2 cellular contexts compared by ENCODE assay signal in the genomic region with DNA sequence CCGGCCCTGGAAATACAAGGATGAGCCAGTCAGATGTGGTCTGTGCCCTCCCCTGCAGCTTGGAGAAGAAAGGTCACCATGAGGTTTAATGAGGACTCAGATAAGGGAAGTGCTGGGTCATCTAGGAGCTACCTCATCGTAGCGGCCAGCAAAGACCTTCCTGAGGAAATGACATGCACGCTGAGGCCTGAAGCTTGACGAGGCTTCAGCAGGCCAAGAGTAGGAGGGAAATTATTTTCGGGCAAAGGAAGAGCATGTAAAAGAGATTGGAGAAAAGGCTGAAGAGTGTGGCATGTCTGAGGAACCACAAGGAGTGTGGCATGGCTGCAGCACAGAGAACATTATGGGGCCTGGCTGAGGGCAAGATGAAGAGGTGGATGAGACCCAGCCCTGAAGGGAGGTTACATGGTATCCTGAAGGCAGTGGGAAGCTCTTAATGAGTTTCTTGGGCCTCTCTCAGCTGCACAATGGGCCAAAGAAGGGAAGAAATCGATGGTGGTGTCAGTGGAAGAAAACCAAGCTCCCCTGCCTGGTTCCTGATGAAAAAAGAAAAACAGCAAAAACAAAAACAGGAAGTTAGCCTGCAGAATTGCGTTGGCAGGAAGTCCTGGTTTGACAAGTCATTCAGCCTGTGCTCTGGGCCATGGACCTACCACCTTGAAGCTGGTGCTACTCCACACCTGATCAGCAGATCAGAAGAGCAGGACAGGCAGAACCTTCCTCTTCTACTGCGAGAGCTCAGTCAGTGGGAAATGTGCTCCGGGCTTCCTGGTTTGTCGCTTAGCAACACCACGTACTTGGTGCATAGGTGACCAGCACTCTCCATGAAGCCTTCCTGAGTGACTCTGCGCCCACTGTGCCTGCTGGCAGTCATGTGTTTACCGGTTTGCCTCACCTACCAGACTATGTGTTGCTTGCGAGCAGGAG.
TF ChIP-seq lines count a peak whose summit lies in the region.

No MANE protein-coding gene starts in this region.

TF ChIP-seq in WTC11, 78 proteins besides CTCF, POLR2A, EP300 and RAD21:
- TF ChIP-seq ETV6 (CRISPR knock-in tag; IDR thresholded peaks at IDR 0.05) (no peak), ZNF232 (CRISPR knock-in tag; IDR thresholded peaks at IDR 0.05) (no peak), GABPB1 (CRISPR knock-in tag; IDR thresholded peaks at IDR 0.05) (no peak), NR2C2 (CRISPR knock-in tag; IDR thresholded peaks at IDR 0.05) (no peak), NR1H2 (CRISPR knock-in tag; IDR thresholded peaks at IDR 0.05) (no peak), CREM (CRISPR knock-in tag; IDR thresholded peaks at IDR 0.05) (no peak)
- TF ChIP-seq, protein P1, sequence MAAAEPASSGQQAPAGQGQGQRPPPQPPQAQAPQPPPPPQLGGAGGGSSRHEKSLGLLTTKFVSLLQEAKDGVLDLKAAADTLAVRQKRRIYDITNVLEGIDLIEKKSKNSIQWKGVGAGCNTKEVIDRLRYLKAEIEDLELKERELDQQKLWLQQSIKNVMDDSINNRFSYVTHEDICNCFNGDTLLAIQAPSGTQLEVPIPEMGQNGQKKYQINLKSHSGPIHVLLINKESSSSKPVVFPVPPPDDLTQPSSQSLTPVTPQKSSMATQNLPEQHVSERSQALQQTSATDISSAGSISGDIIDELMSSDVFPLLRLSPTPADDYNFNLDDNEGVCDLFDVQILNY (CRISPR knock-in tag; IDR thresholded peaks at IDR 0.05), result no peak
- TF ChIP-seq, protein P2, sequence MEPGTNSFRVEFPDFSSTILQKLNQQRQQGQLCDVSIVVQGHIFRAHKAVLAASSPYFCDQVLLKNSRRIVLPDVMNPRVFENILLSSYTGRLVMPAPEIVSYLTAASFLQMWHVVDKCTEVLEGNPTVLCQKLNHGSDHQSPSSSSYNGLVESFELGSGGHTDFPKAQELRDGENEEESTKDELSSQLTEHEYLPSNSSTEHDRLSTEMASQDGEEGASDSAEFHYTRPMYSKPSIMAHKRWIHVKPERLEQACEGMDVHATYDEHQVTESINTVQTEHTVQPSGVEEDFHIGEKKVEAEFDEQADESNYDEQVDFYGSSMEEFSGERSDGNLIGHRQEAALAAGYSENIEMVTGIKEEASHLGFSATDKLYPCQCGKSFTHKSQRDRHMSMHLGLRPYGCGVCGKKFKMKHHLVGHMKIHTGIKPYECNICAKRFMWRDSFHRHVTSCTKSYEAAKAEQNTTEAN (CRISPR knock-in tag; IDR thresholded peaks at IDR 0.05), result no peak
- TF ChIP-seq, protein P3, sequence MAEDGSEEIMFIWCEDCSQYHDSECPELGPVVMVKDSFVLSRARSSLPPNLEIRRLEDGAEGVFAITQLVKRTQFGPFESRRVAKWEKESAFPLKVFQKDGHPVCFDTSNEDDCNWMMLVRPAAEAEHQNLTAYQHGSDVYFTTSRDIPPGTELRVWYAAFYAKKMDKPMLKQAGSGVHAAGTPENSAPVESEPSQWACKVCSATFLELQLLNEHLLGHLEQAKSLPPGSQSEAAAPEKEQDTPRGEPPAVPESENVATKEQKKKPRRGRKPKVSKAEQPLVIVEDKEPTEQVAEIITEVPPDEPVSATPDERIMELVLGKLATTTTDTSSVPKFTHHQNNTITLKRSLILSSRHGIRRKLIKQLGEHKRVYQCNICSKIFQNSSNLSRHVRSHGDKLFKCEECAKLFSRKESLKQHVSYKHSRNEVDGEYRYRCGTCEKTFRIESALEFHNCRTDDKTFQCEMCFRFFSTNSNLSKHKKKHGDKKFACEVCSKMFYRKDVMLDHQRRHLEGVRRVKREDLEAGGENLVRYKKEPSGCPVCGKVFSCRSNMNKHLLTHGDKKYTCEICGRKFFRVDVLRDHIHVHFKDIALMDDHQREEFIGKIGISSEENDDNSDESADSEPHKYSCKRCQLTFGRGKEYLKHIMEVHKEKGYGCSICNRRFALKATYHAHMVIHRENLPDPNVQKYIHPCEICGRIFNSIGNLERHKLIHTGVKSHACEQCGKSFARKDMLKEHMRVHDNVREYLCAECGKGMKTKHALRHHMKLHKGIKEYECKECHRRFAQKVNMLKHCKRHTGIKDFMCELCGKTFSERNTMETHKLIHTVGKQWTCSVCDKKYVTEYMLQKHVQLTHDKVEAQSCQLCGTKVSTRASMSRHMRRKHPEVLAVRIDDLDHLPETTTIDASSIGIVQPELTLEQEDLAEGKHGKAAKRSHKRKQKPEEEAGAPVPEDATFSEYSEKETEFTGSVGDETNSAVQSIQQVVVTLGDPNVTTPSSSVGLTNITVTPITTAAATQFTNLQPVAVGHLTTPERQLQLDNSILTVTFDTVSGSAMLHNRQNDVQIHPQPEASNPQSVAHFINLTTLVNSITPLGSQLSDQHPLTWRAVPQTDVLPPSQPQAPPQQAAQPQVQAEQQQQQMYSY (CRISPR knock-in tag; IDR thresholded peaks at IDR 0.05), result no peak
TF ChIP-seq in WTC11: peak in this region for 0.

TF ChIP-seq in H1, 55 proteins besides CTCF, POLR2A, EP300 and RAD21:
- TF ChIP-seq, protein P4, sequence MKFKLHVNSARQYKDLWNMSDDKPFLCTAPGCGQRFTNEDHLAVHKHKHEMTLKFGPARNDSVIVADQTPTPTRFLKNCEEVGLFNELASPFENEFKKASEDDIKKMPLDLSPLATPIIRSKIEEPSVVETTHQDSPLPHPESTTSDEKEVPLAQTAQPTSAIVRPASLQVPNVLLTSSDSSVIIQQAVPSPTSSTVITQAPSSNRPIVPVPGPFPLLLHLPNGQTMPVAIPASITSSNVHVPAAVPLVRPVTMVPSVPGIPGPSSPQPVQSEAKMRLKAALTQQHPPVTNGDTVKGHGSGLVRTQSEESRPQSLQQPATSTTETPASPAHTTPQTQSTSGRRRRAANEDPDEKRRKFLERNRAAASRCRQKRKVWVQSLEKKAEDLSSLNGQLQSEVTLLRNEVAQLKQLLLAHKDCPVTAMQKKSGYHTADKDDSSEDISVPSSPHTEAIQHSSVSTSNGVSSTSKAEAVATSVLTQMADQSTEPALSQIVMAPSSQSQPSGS (IDR thresholded peaks at IDR 0.05; ENCODE audit: low read length), result no peak
- TF ChIP-seq FOSL1 (IDR thresholded peaks at IDR 0.05; ENCODE audit: insufficient read depth, low read depth, low read length) (no peak), SIRT6 (IDR thresholded peaks at IDR 0.05; ENCODE audit: low read length) (no peak), PHF8 (conservative IDR thresholded peaks at IDR 0.05; ENCODE audit: low read depth, low read length) (no peak), KDM5A (IDR thresholded peaks at IDR 0.05; ENCODE audit: low read length) (no peak), RNF2 (IDR thresholded peaks at IDR 0.05; ENCODE audit: borderline replicate concordance, low read depth, low read length, missing control alignments, poor library complexity, severe bottlenecking) (no peak), EZH2 (IDR thresholded peaks at IDR 0.05; ENCODE audit: low read depth, low read length, severe bottlenecking) (no peak), CEBPB (IDR thresholded peaks at IDR 0.05; ENCODE audit: low read depth, low read length) (no peak)
- TF ChIP-seq, protein P5, sequence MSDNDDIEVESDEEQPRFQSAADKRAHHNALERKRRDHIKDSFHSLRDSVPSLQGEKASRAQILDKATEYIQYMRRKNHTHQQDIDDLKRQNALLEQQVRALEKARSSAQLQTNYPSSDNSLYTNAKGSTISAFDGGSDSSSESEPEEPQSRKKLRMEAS (IDR thresholded peaks at IDR 0.05), result no peak
